In the genomic region with DNA sequence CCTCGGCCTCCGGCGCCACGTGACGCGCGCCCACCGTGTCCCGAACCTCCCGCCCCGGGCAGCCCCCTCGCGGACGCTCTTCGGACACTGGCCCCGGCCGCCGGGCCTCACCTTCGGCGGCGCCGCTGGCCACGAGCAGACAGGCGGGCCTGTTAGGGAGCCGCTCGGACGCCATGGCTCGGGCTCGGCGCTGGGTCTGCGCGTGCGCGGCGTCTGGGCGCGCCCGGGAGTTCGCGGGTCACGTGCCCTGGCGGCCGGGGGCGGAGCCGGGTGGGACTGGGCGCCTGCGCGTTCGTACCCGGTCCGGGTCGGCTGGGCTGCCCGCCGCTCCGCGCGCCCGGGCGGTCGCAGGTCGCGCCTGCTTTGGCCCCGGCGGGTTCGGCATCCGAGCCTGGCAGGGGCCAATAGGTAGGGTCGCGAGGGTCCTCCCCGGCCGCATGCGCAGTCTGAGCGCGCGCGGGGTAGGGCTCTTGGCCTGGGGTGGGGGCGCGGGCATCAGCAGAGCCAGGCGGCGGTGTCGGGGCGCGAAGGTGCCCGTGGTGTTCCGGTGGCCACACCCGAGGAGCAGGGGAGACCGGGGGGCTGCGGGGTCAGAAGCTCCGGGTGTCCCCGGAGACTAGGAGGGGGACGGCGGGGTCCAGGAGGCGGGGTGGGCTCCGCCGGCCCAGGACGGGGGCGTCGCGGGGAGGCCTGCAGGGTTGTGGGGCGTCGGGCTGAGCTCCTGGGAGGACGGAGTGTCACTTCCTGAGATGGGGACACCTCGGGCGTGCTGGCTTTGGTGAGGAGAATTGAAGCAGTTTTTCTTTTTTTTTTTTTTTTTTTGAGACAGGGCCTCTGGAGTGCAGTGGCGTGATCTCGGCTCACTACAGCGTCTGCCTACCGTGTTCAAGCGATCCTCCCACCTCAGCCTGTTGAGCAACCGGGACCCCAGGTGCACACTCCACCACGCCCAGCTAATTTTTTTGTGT, we compare ENCODE assay signal across 1 cellular context.
A peak's percentile ranks its signal among the peaks of the same experiment; 100 is the strongest.
TF ChIP-seq lines count a peak whose summit lies in the region.

A gene with protein sequence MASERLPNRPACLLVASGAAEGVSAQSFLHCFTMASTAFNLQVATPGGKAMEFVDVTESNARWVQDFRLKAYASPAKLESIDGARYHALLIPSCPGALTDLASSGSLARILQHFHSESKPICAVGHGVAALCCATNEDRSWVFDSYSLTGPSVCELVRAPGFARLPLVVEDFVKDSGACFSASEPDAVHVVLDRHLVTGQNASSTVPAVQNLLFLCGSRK (minus strand): TSS at position 200 of the 968 bp plus-strand sequence. CDS start 25 bp downstream, at position 175.

TF ChIP-seq in K562, 482 proteins besides CTCF, POLR2A, EP300 and RAD21 (continued from another document and continues in another):
- TF ChIP-seq, protein P1, sequence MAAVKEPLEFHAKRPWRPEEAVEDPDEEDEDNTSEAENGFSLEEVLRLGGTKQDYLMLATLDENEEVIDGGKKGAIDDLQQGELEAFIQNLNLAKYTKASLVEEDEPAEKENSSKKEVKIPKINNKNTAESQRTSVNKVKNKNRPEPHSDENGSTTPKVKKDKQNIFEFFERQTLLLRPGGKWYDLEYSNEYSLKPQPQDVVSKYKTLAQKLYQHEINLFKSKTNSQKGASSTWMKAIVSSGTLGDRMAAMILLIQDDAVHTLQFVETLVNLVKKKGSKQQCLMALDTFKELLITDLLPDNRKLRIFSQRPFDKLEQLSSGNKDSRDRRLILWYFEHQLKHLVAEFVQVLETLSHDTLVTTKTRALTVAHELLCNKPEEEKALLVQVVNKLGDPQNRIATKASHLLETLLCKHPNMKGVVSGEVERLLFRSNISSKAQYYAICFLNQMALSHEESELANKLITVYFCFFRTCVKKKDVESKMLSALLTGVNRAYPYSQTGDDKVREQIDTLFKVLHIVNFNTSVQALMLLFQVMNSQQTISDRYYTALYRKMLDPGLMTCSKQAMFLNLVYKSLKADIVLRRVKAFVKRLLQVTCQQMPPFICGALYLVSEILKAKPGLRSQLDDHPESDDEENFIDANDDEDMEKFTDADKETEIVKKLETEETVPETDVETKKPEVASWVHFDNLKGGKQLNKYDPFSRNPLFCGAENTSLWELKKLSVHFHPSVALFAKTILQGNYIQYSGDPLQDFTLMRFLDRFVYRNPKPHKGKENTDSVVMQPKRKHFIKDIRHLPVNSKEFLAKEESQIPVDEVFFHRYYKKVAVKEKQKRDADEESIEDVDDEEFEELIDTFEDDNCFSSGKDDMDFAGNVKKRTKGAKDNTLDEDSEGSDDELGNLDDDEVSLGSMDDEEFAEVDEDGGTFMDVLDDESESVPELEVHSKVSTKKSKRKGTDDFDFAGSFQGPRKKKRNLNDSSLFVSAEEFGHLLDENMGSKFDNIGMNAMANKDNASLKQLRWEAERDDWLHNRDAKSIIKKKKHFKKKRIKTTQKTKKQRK (IDR thresholded peaks at IDR 0.05; ENCODE audit: borderline replicate concordance, low read depth, low read length) = no peak
- TF ChIP-seq E2F3 (CRISPR knock-in tag; IDR thresholded peaks at IDR 0.05) (no peak), SRSF7 (optimal IDR thresholded peaks at IDR 0.05; ENCODE audit: low read depth, low read length) (no peak), POLR2AphosphoS2 (IDR thresholded peaks at IDR 0.05; ENCODE audit: low read length) (no peak), ETV5 (CRISPR knock-in tag; IDR thresholded peaks at IDR 0.05; ENCODE audit: low read depth) (no peak), ZNF165 (CRISPR knock-in tag; IDR thresholded peaks at IDR 0.05; ENCODE audit: borderline replicate concordance) (no peak), KLF13 (tag; IDR thresholded peaks at IDR 0.05; ENCODE audit: borderline replicate concordance, low read depth) (no peak), SREBF2 (CRISPR knock-in tag; IDR thresholded peaks at IDR 0.05) (no peak), MECOM (CRISPR knock-in tag; IDR thresholded peaks at IDR 0.05) (no peak), ZNF347 (CRISPR knock-in tag; IDR thresholded peaks at IDR 0.05; ENCODE audit: low read depth) (no peak), KLF16 (IDR thresholded peaks at IDR 0.05) (no peak), ZNF76 (CRISPR knock-in tag; IDR thresholded peaks at IDR 0.05; ENCODE audit: borderline replicate concordance) (no peak), TBP (optimal IDR thresholded peaks at IDR 0.05; ENCODE audit: low read depth, low read length) (peak; percentile 73), PHF20 (IDR thresholded peaks at IDR 0.05; ENCODE audit: partially characterized antibody) (peak; percentile 38), ZNF77 (CRISPR knock-in tag; IDR thresholded peaks at IDR 0.05) (no peak), ZNF274 (IDR thresholded peaks at IDR 0.05; ENCODE audit: borderline replicate concordance, low read depth, low read length) (no peak), ZNF707 (CRISPR knock-in tag; conservative IDR thresholded peaks at IDR 0.05) (no peak), NCOA2 (IDR thresholded peaks at IDR 0.05; ENCODE audit: partially characterized antibody in 2 of 2) (no peak), ZZZ3 (IDR thresholded peaks at IDR 0.05) (no peak), FOXP1 (CRISPR knock-in tag; IDR thresholded peaks at IDR 0.05) (0 out of 2 replicates have a peak, but pooled peaks have one; percentile 24), MTA2 (IDR thresholded peaks at IDR 0.05; ENCODE audit: low read depth) (no peak), HOXB6 (CRISPR knock-in tag; IDR thresholded peaks at IDR 0.05; ENCODE audit: borderline replicate concordance) (no peak), ZNF586 (CRISPR knock-in tag; conservative IDR thresholded peaks at IDR 0.05) (no peak)
- TF ChIP-seq, protein P2, sequence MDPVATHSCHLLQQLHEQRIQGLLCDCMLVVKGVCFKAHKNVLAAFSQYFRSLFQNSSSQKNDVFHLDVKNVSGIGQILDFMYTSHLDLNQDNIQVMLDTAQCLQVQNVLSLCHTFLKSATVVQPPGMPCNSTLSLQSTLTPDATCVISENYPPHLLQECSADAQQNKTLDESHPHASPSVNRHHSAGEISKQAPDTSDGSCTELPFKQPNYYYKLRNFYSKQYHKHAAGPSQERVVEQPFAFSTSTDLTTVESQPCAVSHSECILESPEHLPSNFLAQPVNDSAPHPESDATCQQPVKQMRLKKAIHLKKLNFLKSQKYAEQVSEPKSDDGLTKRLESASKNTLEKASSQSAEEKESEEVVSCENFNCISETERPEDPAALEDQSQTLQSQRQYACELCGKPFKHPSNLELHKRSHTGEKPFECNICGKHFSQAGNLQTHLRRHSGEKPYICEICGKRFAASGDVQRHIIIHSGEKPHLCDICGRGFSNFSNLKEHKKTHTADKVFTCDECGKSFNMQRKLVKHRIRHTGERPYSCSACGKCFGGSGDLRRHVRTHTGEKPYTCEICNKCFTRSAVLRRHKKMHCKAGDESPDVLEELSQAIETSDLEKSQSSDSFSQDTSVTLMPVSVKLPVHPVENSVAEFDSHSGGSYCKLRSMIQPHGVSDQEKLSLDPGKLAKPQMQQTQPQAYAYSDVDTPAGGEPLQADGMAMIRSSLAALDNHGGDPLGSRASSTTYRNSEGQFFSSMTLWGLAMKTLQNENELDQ (CRISPR knock-in tag; IDR thresholded peaks at IDR 0.05; ENCODE audit: borderline replicate concordance) = no peak
- TF ChIP-seq, protein P3, sequence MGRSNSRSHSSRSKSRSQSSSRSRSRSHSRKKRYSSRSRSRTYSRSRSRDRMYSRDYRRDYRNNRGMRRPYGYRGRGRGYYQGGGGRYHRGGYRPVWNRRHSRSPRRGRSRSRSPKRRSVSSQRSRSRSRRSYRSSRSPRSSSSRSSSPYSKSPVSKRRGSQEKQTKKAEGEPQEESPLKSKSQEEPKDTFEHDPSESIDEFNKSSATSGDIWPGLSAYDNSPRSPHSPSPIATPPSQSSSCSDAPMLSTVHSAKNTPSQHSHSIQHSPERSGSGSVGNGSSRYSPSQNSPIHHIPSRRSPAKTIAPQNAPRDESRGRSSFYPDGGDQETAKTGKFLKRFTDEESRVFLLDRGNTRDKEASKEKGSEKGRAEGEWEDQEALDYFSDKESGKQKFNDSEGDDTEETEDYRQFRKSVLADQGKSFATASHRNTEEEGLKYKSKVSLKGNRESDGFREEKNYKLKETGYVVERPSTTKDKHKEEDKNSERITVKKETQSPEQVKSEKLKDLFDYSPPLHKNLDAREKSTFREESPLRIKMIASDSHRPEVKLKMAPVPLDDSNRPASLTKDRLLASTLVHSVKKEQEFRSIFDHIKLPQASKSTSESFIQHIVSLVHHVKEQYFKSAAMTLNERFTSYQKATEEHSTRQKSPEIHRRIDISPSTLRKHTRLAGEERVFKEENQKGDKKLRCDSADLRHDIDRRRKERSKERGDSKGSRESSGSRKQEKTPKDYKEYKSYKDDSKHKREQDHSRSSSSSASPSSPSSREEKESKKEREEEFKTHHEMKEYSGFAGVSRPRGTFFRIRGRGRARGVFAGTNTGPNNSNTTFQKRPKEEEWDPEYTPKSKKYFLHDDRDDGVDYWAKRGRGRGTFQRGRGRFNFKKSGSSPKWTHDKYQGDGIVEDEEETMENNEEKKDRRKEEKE (IDR thresholded peaks at IDR 0.05; ENCODE audit: borderline replicate concordance in 1 of 2, control insufficient read depth in 1 of 2, low read depth in 2 of 2, low read length in 1 of 2) = no peak
- TF ChIP-seq, protein P4, sequence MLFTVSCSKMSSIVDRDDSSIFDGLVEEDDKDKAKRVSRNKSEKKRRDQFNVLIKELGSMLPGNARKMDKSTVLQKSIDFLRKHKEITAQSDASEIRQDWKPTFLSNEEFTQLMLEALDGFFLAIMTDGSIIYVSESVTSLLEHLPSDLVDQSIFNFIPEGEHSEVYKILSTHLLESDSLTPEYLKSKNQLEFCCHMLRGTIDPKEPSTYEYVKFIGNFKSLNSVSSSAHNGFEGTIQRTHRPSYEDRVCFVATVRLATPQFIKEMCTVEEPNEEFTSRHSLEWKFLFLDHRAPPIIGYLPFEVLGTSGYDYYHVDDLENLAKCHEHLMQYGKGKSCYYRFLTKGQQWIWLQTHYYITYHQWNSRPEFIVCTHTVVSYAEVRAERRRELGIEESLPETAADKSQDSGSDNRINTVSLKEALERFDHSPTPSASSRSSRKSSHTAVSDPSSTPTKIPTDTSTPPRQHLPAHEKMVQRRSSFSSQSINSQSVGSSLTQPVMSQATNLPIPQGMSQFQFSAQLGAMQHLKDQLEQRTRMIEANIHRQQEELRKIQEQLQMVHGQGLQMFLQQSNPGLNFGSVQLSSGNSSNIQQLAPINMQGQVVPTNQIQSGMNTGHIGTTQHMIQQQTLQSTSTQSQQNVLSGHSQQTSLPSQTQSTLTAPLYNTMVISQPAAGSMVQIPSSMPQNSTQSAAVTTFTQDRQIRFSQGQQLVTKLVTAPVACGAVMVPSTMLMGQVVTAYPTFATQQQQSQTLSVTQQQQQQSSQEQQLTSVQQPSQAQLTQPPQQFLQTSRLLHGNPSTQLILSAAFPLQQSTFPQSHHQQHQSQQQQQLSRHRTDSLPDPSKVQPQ (CRISPR knock-in tag; IDR thresholded peaks at IDR 0.05; ENCODE audit: borderline replicate concordance) = no peak
- TF ChIP-seq, protein P5, sequence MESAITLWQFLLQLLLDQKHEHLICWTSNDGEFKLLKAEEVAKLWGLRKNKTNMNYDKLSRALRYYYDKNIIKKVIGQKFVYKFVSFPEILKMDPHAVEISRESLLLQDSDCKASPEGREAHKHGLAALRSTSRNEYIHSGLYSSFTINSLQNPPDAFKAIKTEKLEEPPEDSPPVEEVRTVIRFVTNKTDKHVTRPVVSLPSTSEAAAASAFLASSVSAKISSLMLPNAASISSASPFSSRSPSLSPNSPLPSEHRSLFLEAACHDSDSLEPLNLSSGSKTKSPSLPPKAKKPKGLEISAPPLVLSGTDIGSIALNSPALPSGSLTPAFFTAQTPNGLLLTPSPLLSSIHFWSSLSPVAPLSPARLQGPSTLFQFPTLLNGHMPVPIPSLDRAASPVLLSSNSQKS (CRISPR knock-in tag; IDR thresholded peaks at IDR 0.05) = no peak
- TF ChIP-seq, protein P6, sequence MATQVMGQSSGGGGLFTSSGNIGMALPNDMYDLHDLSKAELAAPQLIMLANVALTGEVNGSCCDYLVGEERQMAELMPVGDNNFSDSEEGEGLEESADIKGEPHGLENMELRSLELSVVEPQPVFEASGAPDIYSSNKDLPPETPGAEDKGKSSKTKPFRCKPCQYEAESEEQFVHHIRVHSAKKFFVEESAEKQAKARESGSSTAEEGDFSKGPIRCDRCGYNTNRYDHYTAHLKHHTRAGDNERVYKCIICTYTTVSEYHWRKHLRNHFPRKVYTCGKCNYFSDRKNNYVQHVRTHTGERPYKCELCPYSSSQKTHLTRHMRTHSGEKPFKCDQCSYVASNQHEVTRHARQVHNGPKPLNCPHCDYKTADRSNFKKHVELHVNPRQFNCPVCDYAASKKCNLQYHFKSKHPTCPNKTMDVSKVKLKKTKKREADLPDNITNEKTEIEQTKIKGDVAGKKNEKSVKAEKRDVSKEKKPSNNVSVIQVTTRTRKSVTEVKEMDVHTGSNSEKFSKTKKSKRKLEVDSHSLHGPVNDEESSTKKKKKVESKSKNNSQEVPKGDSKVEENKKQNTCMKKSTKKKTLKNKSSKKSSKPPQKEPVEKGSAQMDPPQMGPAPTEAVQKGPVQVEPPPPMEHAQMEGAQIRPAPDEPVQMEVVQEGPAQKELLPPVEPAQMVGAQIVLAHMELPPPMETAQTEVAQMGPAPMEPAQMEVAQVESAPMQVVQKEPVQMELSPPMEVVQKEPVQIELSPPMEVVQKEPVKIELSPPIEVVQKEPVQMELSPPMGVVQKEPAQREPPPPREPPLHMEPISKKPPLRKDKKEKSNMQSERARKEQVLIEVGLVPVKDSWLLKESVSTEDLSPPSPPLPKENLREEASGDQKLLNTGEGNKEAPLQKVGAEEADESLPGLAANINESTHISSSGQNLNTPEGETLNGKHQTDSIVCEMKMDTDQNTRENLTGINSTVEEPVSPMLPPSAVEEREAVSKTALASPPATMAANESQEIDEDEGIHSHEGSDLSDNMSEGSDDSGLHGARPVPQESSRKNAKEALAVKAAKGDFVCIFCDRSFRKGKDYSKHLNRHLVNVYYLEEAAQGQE (CRISPR knock-in tag; IDR thresholded peaks at IDR 0.05; ENCODE audit: low read depth) = no peak
- TF ChIP-seq, protein P7, sequence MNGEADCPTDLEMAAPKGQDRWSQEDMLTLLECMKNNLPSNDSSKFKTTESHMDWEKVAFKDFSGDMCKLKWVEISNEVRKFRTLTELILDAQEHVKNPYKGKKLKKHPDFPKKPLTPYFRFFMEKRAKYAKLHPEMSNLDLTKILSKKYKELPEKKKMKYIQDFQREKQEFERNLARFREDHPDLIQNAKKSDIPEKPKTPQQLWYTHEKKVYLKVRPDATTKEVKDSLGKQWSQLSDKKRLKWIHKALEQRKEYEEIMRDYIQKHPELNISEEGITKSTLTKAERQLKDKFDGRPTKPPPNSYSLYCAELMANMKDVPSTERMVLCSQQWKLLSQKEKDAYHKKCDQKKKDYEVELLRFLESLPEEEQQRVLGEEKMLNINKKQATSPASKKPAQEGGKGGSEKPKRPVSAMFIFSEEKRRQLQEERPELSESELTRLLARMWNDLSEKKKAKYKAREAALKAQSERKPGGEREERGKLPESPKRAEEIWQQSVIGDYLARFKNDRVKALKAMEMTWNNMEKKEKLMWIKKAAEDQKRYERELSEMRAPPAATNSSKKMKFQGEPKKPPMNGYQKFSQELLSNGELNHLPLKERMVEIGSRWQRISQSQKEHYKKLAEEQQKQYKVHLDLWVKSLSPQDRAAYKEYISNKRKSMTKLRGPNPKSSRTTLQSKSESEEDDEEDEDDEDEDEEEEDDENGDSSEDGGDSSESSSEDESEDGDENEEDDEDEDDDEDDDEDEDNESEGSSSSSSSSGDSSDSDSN (IDR thresholded peaks at IDR 0.05; ENCODE audit: borderline replicate concordance in 1 of 2, low read depth in 2 of 2, low read length in 2 of 2) = no peak
- TF ChIP-seq, protein P8, sequence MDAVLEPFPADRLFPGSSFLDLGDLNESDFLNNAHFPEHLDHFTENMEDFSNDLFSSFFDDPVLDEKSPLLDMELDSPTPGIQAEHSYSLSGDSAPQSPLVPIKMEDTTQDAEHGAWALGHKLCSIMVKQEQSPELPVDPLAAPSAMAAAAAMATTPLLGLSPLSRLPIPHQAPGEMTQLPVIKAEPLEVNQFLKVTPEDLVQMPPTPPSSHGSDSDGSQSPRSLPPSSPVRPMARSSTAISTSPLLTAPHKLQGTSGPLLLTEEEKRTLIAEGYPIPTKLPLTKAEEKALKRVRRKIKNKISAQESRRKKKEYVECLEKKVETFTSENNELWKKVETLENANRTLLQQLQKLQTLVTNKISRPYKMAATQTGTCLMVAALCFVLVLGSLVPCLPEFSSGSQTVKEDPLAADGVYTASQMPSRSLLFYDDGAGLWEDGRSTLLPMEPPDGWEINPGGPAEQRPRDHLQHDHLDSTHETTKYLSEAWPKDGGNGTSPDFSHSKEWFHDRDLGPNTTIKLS (IDR thresholded peaks at IDR 0.05; ENCODE audit: borderline replicate concordance, low read depth) = no peak
